ENCODE assay signal across 9 cellular contexts in genomic region chr12:92138144-92138543, GRCh38. TPM values are rescaled to one million over a fixed set of nuclear protein-coding genes. Genes with fewer than 3 reads are reported as not detected.
DNase-seq lines count a peak whose midpoint lies in the region; ATAC-seq, FAIRE-seq and TF ChIP-seq lines count a peak whose summit lies in the region.
"Had no signal": no experiment of that assay in that cellular context is flagged by ENCODE, and none has a peak within 500 bp of the region (broad histone marks: within the 10 kb centered on the region; RNA-seq: fewer than 3 reads in every experiment).

No MANE protein-coding gene starts in this region.

- peak overlapping the region; percentile 65 for H3K4me2 ChIP-seq in GM12878 (ENCODE audit: control insufficient read depth, insufficient read depth)

- ATAC-seq in heart left ventricle: no peak
- peak; percentile 0; the same call in 1 of the 3 replicates for ATAC-seq in GM12878
- ATAC-seq in HG02642 (IDR thresholded peaks at IDR 0.05; ENCODE audit: poor library complexity, unreplicated experiment): no peak
- ATAC-seq: left colon had no signal

- peak overlapping the region; percentile 61 for H3K9ac ChIP-seq in GM12878 (ENCODE audit: control insufficient read depth, insufficient read depth, low read length)

- H3K4me3 ChIP-seq in heart left ventricle (peak overlapping the region in 9 of 12 donors; percentile 76 to 95 (median 92)), GM12878 (peak overlapping the region; percentile 89), mononuclear cell (ENCODE audit: low read length) (peak overlapping the region; percentile 96), urinary bladder (ENCODE audit: low read depth, low read length) (peak overlapping the region; percentile 46)

- SMC1A ChIA-PET in GM12878 (lab: Charles Lee; ENCODE audit: uncharacterized antibody, unreplicated experiment): interaction anchor here (0.7 to 7.5 kb wide), 37 partner anchors 7 to 432 kb away, joined by 3 to 98 read pairs (median 5); partner anchors contain the start of gene BTG1

- DNase-seq in heart left ventricle: no peak
- DNase-seq in cardiac septum (ENCODE audit: low spot score): no peak
- no peak for DNase-seq in GM12878 (ENCODE audit: low read depth, low spot score)
- DNase-seq in cerebellar nuclear complex (lab: John Stamatoyannopoulos, UW): no peak
- no peak for DNase-seq in NK-92 (lab: John Stamatoyannopoulos, UW; ENCODE audit: unreplicated experiment)
- DNase-seq: left colon had no signal

- peaks cover 100% of the 10 kb centered on the region for H3K79me2 ChIP-seq in GM12878 (ENCODE audit: control insufficient read depth, insufficient read depth, low read length)

- POLR2A ChIA-PET in GM12878 (lab: Charles Lee): interaction anchor here (0.8 to 8.8 kb wide), 9 partner anchors 7 to 415 kb away, joined by 3 to 112 read pairs (median 3); partner anchors contain the start of gene BTG1

- no peak overlapping the region for H2AFZ ChIP-seq in GM12878 (ENCODE audit: control insufficient read depth, low read depth, low read length)

- in situ Hi-C loops in GM12878 (cut with MboI): loop anchor here (5.0 to 25.0 kb wide), 3 partner anchors 326 to 743 kb away; no protein-coding TSS in a partner anchor

- no peaks in the 10 kb centered on the region; the same call in 1 of the 2 replicates for H4K20me1 ChIP-seq in GM12878 (ENCODE audit: control insufficient read depth, insufficient read depth)

- 53 to 89% (median 80%) methylated on average over 1 of the region's 1 CpG for WGBS in heart left ventricle, 4 donors
- 38% methylated on average over 1 of the region's 1 CpG for WGBS in GM12878 (ENCODE audit: insufficient coverage, insufficient replicate concordance, low lambda C conversion rate, missing lambda C conversion rate)
- WGBS in urinary bladder: 75% methylated on average over 1 of the region's 1 CpG

- CTCF ChIA-PET in GM12878 (lab: Yijun Ruan, JAX): interaction anchor here (1.0 to 5.9 kb wide), 12 partner anchors 8 to 756 kb away, joined by 3 to 21 read pairs (median 7); partner anchors contain the start of gene BTG1

- RAD21 ChIA-PET in GM12878 (lab: Charles Lee; ENCODE audit: unreplicated experiment): interaction anchor here (0.7 to 9.9 kb wide), 36 partner anchors 6 to 756 kb away, joined by 3 to 167 read pairs (median 4); partner anchors contain the start of gene BTG1

- TF ChIP-seq CTCF in heart left ventricle (IDR thresholded peaks at IDR 0.05) (no peak), GM12878 (IDR thresholded peaks at IDR 0.05 in 2 of 3, conservative IDR thresholded peaks at IDR 0.05 in 1 of 3; ENCODE audit: control insufficient read depth in 2 of 3, extremely low read depth in 1 of 3, insufficient read depth in 1 of 3, low read depth in 3 of 3, low read length in 3 of 3) (no peak)

- peaks cover 6 to 95% (median 61%) of the 10 kb centered on the region in 12 donors for H3K4me1 ChIP-seq in heart left ventricle
- peaks cover 13% of the 10 kb centered on the region; the same call in 1 of the 2 replicates for H3K4me1 ChIP-seq in GM12878 (ENCODE audit: control insufficient read depth, insufficient read depth, low read length)
- H3K4me1 ChIP-seq in mononuclear cell (ENCODE audit: insufficient read depth, low read length): peaks cover 61% of the 10 kb centered on the region
- peaks cover 2% of the 10 kb centered on the region for H3K4me1 ChIP-seq in urinary bladder (ENCODE audit: insufficient read depth)

- peak; percentile 7 for FAIRE-seq in GM12878 (lab: Jason Lieb, UNC)

- H3K36me3 ChIP-seq in heart left ventricle (peaks cover 0 to 29% (median 13%) of the 10 kb centered on the region in 9 donors), GM12878 (ENCODE audit: control insufficient read depth in 2 of 2, insufficient read depth in 2 of 2, low read length in 1 of 2) (peaks cover 0 to 5% of the 10 kb centered on the region in 2 experiments; a peak in 2 of 4 replicates), urinary bladder (ENCODE audit: insufficient read depth) (no peaks in the 10 kb centered on the region)

- no peak for TF ChIP-seq POLR2A in heart left ventricle (IDR thresholded peaks at IDR 0.05)
- no peak for TF ChIP-seq POLR2A in GM12878 (IDR thresholded peaks at IDR 0.05; ENCODE audit: low read depth, low read length)

- H3K9me3 ChIP-seq in heart left ventricle: no peaks in the 10 kb centered on the region
- H3K9me3 ChIP-seq in GM12878 (replicated peaks; ENCODE audit: control insufficient read depth, insufficient read depth, low read length): no peaks in the 10 kb centered on the region; the same call in 2 of the 3 replicates
- H3K9me3 ChIP-seq in mononuclear cell (ENCODE audit: low read depth, low read length): no peaks in the 10 kb centered on the region

- H3K27ac ChIP-seq in heart left ventricle (peak overlapping the region in 8 of 12 donors; percentile 22 to 99 (median 95)), GM12878 (ENCODE audit: control insufficient read depth, insufficient read depth) (peak overlapping the region; percentile 85), urinary bladder (ENCODE audit: low read depth) (peak overlapping the region; percentile 10)

- no TSS peak for BruUV-seq in GM12878 (replicated peaks; lab: Mats Ljungman, UMichigan)

- H3K27me3 ChIP-seq in heart left ventricle (no peaks in the 10 kb centered on the region), GM12878 (replicated peaks in 1 of 2; ENCODE audit: control insufficient read depth in 2 of 2, insufficient read depth in 2 of 2, low read length in 1 of 2) (no peaks in the 10 kb centered on the region), mononuclear cell (ENCODE audit: insufficient read depth, low read length) (no peaks in the 10 kb centered on the region)

- TF ChIP-seq RAD21 in GM12878 (IDR thresholded peaks at IDR 0.05; ENCODE audit: insufficient read depth, low read depth, low read length): no peak

- TF ChIP-seq EP300 in GM12878 (IDR thresholded peaks at IDR 0.05; ENCODE audit: borderline replicate concordance in 1 of 2, control insufficient read depth in 1 of 2, low read depth in 2 of 2, low read length in 2 of 2): no peak

- intact Hi-C loops in heart left ventricle (cut with DNase I) (loop anchor here in 7 of 10 donors (2.0 to 10.0 kb wide), 7 partner anchors 63 to 533 kb away; no protein-coding TSS in a partner anchor), cardiac septum (cut with DNase I) (no loop called here), GM12878 (cut with micrococcal nuclease; ENCODE audit: unreplicated experiment) (loop anchor here (2.0 to 5.0 kb wide), 2 partner anchors 103 to 756 kb away; no protein-coding TSS in a partner anchor)

TF ChIP-seq in GM12878, 131 proteins besides CTCF, POLR2A, EP300 and RAD21 (continues in another document):
- 0 out of 2 replicates have a peak, but pooled peaks have one; percentile 21 for TF ChIP-seq CREB1 (IDR thresholded peaks at IDR 0.05; ENCODE audit: low read depth)

RNA-seq across cellular contexts. Expression of gene BTG1, which starts 7.5 kb away (rescaled TPM):
- 100 to 1,000 TPM in 1 of 9 donors, 10 to 100 TPM in 8; 20.5 to 120 (median 58.3) TPM for total RNA-seq in heart left ventricle
- 10 to 100 TPM; 23.5 to 25.1 TPM for polyA plus RNA-seq in heart left ventricle
- total RNA-seq in cardiac septum: 72.8 TPM
- 121 and 128 TPM in 2 replicates for total RNA-seq in GM12878 (2013; cell fraction: nucleolus; rRNA removed)
- total RNA-seq in GM12878 (2014; rRNA removed): 27.3 and 27.8 TPM in 2 replicates
- 34.0 and 35.3 TPM in 2 replicates for total RNA-seq in GM12878 (2014; rRNA removed; fragmentation: Illumina TruSeq; extraction: Trizol)
- total RNA-seq in GM12878 (2021): 186 and 194 TPM in 2 replicates
- 72.3 TPM for polyA plus RNA-seq in GM12878 (2011; ENCODE audit: low read depth)
- polyA plus RNA-seq in GM12878 (2011; rRNA removed): 100 and 164 TPM in 2 replicates
- polyA plus RNA-seq in GM12878 (2011; cell fraction: cytosol; rRNA removed): 153 and 176 TPM in 2 replicates
- polyA plus RNA-seq in GM12878 (2011; cell fraction: nucleus; rRNA removed): 119 and 192 TPM in 2 replicates
- polyA plus RNA-seq in GM12878 (2012): 131 and 205 TPM in 2 replicates
- 46.4 and 59.9 TPM in 2 replicates for polyA plus RNA-seq in GM12878 (2014; fragmentation: Illumina TruSeq; extraction: Trizol)
- 10 to 100 TPM; 23.7 to 61.5 TPM for polyA plus RNA-seq in GM12878 (2014; fragmentation: Nextera tagmentation; extraction: Ambion mirVana)
- polyA plus RNA-seq in GM12878 (2014; rRNA removed): 51.3 and 60.2 TPM in 2 replicates
- polyA plus RNA-seq in GM12878 (2016; fragmentation: Nextera tagmentation; extraction: Ambion mirVana): 100 to 1,000 TPM in 1 of 2 experiments, 10 to 100 TPM in 1; 97.0 to 147 TPM
- 209 and 266 TPM in 2 replicates for polyA minus RNA-seq in GM12878 (2011; rRNA and poly(A)+ RNA removed)
- polyA minus RNA-seq in GM12878 (2011; cell fraction: cytosol; rRNA and poly(A)+ RNA removed): 81.5 and 90.4 TPM in 2 replicates
- 130 and 142 TPM in 2 replicates for polyA minus RNA-seq in GM12878 (2011; cell fraction: nucleus; rRNA and poly(A)+ RNA removed)
- total RNA-seq in mononuclear cell: 539 TPM
- 32.8 TPM for total RNA-seq in urinary bladder
- polyA plus RNA-seq in urinary bladder: 50.6 TPM

Comparison
In these comparisons a context has a peak if more than half of its experiments do, and no peak if none do; other contexts are left out.
1. H3K27ac ChIP-seq: peak in every context shown above with its lines; median percentile 95 in heart left ventricle; 85 in GM12878; 10 in urinary bladder.
2. H3K4me3 ChIP-seq: peak in every context shown above with its lines; median percentile 96 in mononuclear cell; 92 in heart left ventricle; 89 in GM12878; 46 in urinary bladder.